8 cellular contexts compared by ENCODE assay signal in genomic region chr1:233025156-233025555, GRCh38.
A peak's percentile ranks its signal among the peaks of the same experiment; 100 is the strongest.
DNase-seq lines count a peak whose midpoint lies in the region; ATAC-seq and TF ChIP-seq lines count a peak whose summit lies in the region.

No MANE protein-coding gene starts in this region.

- DNase-seq in GM06990 (ENCODE audit: extremely low read depth, insufficient read length) (no peak), iPS DF 6.9 (ENCODE audit: low read depth, low spot score) (peak; percentile 22), amniotic stem cell (lab: John Stamatoyannopoulos, UW) (no peak), hepatic stellate cell (ENCODE audit: low spot score) (no peak)
- peak; percentile 33 for DNase-seq in activated CD4-positive, alpha-beta T cell treated with anti-CD3 and anti-CD28 coated beads, Interleukin-2, amount 10 ng/mL, durations not matched to agents 7 days and 5 days

- WGBS in iPS DF 6.9 (ENCODE audit: insufficient coverage, insufficient read length): no CpG with 5 or more reads among the region's 12 CpGs

- H3K4me3 Mint-ChIP-seq in activated CD4-positive, alpha-beta T cell treated with anti-CD3 and anti-CD28 coated beads, Interleukin-2, amount 10 ng/mL, durations not matched to agents 7 days and 5 days: no peak overlapping the region

- H3K27me3 ChIP-seq in GM06990 (replicated peaks; ENCODE audit: control insufficient read depth, insufficient read depth, low read length) (no peaks in the 10 kb centered on the region), Loucy (ENCODE audit: insufficient read depth, low read length, poor library complexity, severe bottlenecking) (no peaks in the 10 kb centered on the region), iPS DF 6.9 (ENCODE audit: control insufficient read depth, insufficient read depth, low read length) (no peaks in the 10 kb centered on the region)

- ATAC-seq in GM18870 (IDR thresholded peaks at IDR 0.05; ENCODE audit: unreplicated experiment): no peak
- no peak for ATAC-seq in GM18873 (IDR thresholded peaks at IDR 0.05; ENCODE audit: low FRiP score, unreplicated experiment)

- peaks cover 10% of the 10 kb centered on the region for H3K4me1 ChIP-seq in Loucy (ENCODE audit: insufficient read depth, low read length, poor library complexity, severe bottlenecking)
- 0 out of 2 replicates have a peak, but pooled peaks cover 3% of the 10 kb centered on the region for H3K4me1 ChIP-seq in iPS DF 6.9 (ENCODE audit: control insufficient read depth, insufficient read depth, low read length)

- H3K4me3 ChIP-seq in GM06990 (replicated peaks; ENCODE audit: low read depth, low read length) (no peak overlapping the region), Loucy (ENCODE audit: low read length, poor library complexity, severe bottlenecking) (no peak overlapping the region), iPS DF 6.9 (ENCODE audit: low read length) (no peak overlapping the region)

- H3K9me3 Mint-ChIP-seq in activated CD4-positive, alpha-beta T cell treated with anti-CD3 and anti-CD28 coated beads, Interleukin-2, amount 10 ng/mL, durations not matched to agents 7 days and 5 days: no peaks in the 10 kb centered on the region

- no peaks in the 10 kb centered on the region for H3K27me3 Mint-ChIP-seq in activated CD4-positive, alpha-beta T cell treated with anti-CD3 and anti-CD28 coated beads, Interleukin-2, amount 10 ng/mL, durations not matched to agents 7 days and 5 days

- H3K9me2 ChIP-seq in Loucy (replicated peaks; ENCODE audit: low read depth, low read length): no peaks in the 10 kb centered on the region

- TF ChIP-seq CTCF in GM06990 (IDR thresholded peaks at IDR 0.05; ENCODE audit: insufficient read depth, low read length, poor library complexity, severe bottlenecking): peak; percentile 54
- peak; percentile 84 for TF ChIP-seq CTCF in Loucy (conservative IDR thresholded peaks at IDR 0.05; ENCODE audit: low read length)

- H3K4me2 ChIP-seq in Loucy (ENCODE audit: low read depth, low read length, poor library complexity, severe bottlenecking): no peak overlapping the region

- no peaks in the 10 kb centered on the region for H3K9me3 ChIP-seq in Loucy (ENCODE audit: insufficient read depth, low read depth, low read length)
- no peaks in the 10 kb centered on the region for H3K9me3 ChIP-seq in iPS DF 6.9 (ENCODE audit: control insufficient read depth, insufficient read depth, low read length)

- CTCF ChIA-PET in activated CD4-positive, alpha-beta T cell treated with anti-CD3 and anti-CD28 coated beads, Interleukin-2, amount 10 ng/mL, durations not matched to agents 7 days and 5 days (lab: Charles Lee): interaction anchor here (0.6 to 2.0 kb wide), 3 partner anchors 11 to 418 kb away, joined by 3 to 6 read pairs (median 3); no protein-coding TSS in a partner anchor

- no peaks in the 10 kb centered on the region for H3F3A ChIP-seq in Loucy (ENCODE audit: low read depth)

- H2AFZ ChIP-seq in Loucy (ENCODE audit: low read length): no peak overlapping the region

- no peaks in the 10 kb centered on the region for H4K20me1 ChIP-seq in Loucy (ENCODE audit: insufficient read depth, low read length, poor library complexity, severe bottlenecking)

- H3K9ac ChIP-seq in Loucy (ENCODE audit: low read depth, low read length, poor library complexity, severe bottlenecking): no peak overlapping the region

- H3K27ac Mint-ChIP-seq in activated CD4-positive, alpha-beta T cell treated with anti-CD3 and anti-CD28 coated beads, Interleukin-2, amount 10 ng/mL, durations not matched to agents 7 days and 5 days: no peak overlapping the region

- H3K36me3 ChIP-seq in GM06990 (ENCODE audit: control insufficient read depth, insufficient read depth, low read length): no peaks in the 10 kb centered on the region
- no peaks in the 10 kb centered on the region for H3K36me3 ChIP-seq in Loucy (ENCODE audit: insufficient read depth, low read length)
- H3K36me3 ChIP-seq in iPS DF 6.9 (ENCODE audit: control insufficient read depth, insufficient read depth, low read length): peaks cover 2% of the 10 kb centered on the region; the same call in 1 of the 2 replicates

- POLR2A ChIA-PET in activated CD4-positive, alpha-beta T cell treated with anti-CD3 and anti-CD28 coated beads, Interleukin-2, amount 10 ng/mL, durations not matched to agents 7 days and 5 days (lab: Charles Lee): no interaction called here

- H3K4me1 Mint-ChIP-seq in activated CD4-positive, alpha-beta T cell treated with anti-CD3 and anti-CD28 coated beads, Interleukin-2, amount 10 ng/mL, durations not matched to agents 7 days and 5 days: no peaks in the 10 kb centered on the region

- peaks cover 5% of the 10 kb centered on the region for H3K36me3 Mint-ChIP-seq in activated CD4-positive, alpha-beta T cell treated with anti-CD3 and anti-CD28 coated beads, Interleukin-2, amount 10 ng/mL, durations not matched to agents 7 days and 5 days (ENCODE audit: low read depth)

- no peak overlapping the region for H3K27ac ChIP-seq in iPS DF 6.9 (ENCODE audit: low read length)

- no peaks in the 10 kb centered on the region for H3K79me2 ChIP-seq in Loucy (ENCODE audit: insufficient read depth, low read length)

Comparison
In these comparisons a context has a peak if more than half of its experiments do, and no peak if none do; other contexts are left out.
1. DNase-seq: peak in activated CD4-positive, alpha-beta T cell treated with anti-CD3 and anti-CD28 coated beads, Interleukin-2, amount 10 ng/mL, durations not matched to agents 7 days and 5 days (single experiment) and iPS DF 6.9 (single experiment); none in GM06990 (single experiment), amniotic stem cell (single experiment) and hepatic stellate cell (single experiment).